ENCODE assay signal across 16 cellular contexts in the genomic region with DNA sequence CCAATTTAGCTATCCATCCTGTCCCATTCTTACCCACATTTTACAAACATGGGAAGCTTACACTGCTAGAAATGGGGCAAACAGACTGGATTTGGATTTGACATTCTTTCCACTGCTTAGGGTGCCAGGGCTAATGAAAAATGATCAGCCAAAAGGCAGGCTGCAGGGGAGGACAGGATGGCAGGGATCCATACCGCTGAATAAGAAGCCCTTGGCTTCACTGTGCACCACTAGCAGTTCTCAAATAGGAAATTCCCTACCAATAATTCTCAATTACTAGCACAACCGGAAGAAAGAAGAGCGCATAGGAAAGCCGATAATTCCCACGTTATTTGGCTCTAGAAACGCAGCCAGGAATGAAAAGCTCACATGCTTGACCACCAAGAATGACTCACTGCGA.
"Had no signal": no experiment of that assay in that cellular context is flagged by ENCODE, and none has a peak within 500 bp of the region (broad histone marks: within the 10 kb centered on the region; RNA-seq: fewer than 3 reads in every experiment).

No MANE protein-coding gene starts in this region.

- FAIRE-seq: astrocyte, TTC549 had no signal

- DNase-seq: activated naive CD4-positive, alpha-beta T cell; activated T-cell treated with anti-CD3 and anti-CD28 coated beads, Interleukin-2, amount 50 U/mL, for 24 hours; endodermal cell; immature natural killer cell; lower lobe of right lung; naive thymus-derived CD4-positive, alpha-beta T cell; stimulated activated CD4-positive, alpha-beta T cell treated with anti-CD3 and anti-CD28 coated beads, Interleukin-4, amount 100 ng/mL, for 24 hours; stimulated activated naive CD4-positive, alpha-beta T cell treated with Interleukin-2 at 50 U/mL for 16 hours; T-cell had no signal

- H3K4me3 ChIP-seq: adrenal gland, coronary artery, lower lobe of right lung, neural progenitor cell, thyroid gland, upper lobe of right lung had no signal
